Comparison of ENCODE assay signal across 23 cellular contexts in genomic region chr9:16928179-16928945, GRCh38. TPM values are rescaled to one million over a fixed set of nuclear protein-coding genes. Genes with fewer than 3 reads are reported as not detected.
DNase-seq lines count a peak whose midpoint lies in the region; ATAC-seq and TF ChIP-seq lines count a peak whose summit lies in the region.
"Had no signal": no experiment of that assay in that cellular context is flagged by ENCODE, and none has a peak within 500 bp of the region (broad histone marks: within the 10 kb centered on the region; RNA-seq: fewer than 3 reads in every experiment).

No MANE protein-coding gene starts in this region.

- CTCF ChIA-PET in PC-3 (lab: Charles Lee), result no interaction called here

- peak; percentile 42; the same call in 1 of the 2 replicates for ATAC-seq in PC-3
- ATAC-seq: mucosa of descending colon; stimulated activated naive CD8-positive, alpha-beta T cell treated with anti-CD3 and anti-CD28 coated beads, Interleukin-15, Interleukin-2, amounts not matched to agents 100 U/mL and 50 U/mL, for 24 hours had no signal

- no peak overlapping the region for H3K27ac ChIP-seq in PC-3 (ENCODE audit: low read length)
- H3K27ac ChIP-seq: 22Rv1, neutrophil had no signal

- POLR2A ChIA-PET in PC-3 (lab: Charles Lee; ENCODE audit: unreplicated experiment), result no interaction called here

- H3F3A ChIP-seq in PC-3 (ENCODE audit: low read length, unreplicated experiment), result no peaks in the 10 kb centered on the region

- no peaks in the 10 kb centered on the region for H4K20me1 ChIP-seq in PC-3 (ENCODE audit: low read length)

- no peaks in the 10 kb centered on the region for H3K9me2 ChIP-seq in PC-3 (replicated peaks; ENCODE audit: low read length)

- H3K4me2 ChIP-seq in PC-3 (ENCODE audit: low read length), result no peak overlapping the region

- DNase-seq in DMS 273 (lab: John Stamatoyannopoulos, UW; ENCODE audit: unreplicated experiment) (peak; percentile 28), DMS 273 treated with DMSO at 0.1 percent for 48 hours (lab: John Stamatoyannopoulos, UW) (no peak), PC-3 (peak; percentile 6), epithelial cell of proximal tubule (ENCODE audit: low read depth) (peak; percentile 51), renal cortical epithelial cell (ENCODE audit: low read depth) (peak; percentile 45), NK-92 (lab: John Stamatoyannopoulos, UW; ENCODE audit: unreplicated experiment) (no peak), activated gamma-delta T cell treated with Interleukin-2 at 50 U/mL for 16 hours (no peak), retina (no peak)
- DNase-seq: activated CD4-positive, CD25-positive, alpha-beta regulatory T cell; activated CD8-positive, alpha-beta memory T cell treated with anti-CD3 and anti-CD28 coated beads for 24 hours; activated naive CD8-positive, alpha-beta T cell treated with anti-CD3 and anti-CD28 coated beads, Interleukin-2, amount 10 ng/mL, durations not matched to agents 7 days and 5 days; C1 segment of cervical spinal cord; hypothalamus; mucosa of descending colon; NCI-H1105 treated with DMSO at 0.1 percent for 48 hours; NCI-H2171; right cardiac atrium; SHP77; stimulated activated naive CD8-positive, alpha-beta T cell treated with anti-CD3 and anti-CD28 coated beads, Interleukin-15, Interleukin-2, amounts not matched to agents 100 U/mL and 50 U/mL, for 24 hours; T-helper 1 cell; trophoblast cell had no signal

- H3K9me3 ChIP-seq in PC-3 (ENCODE audit: low read length), result no peaks in the 10 kb centered on the region
- H3K9me3 ChIP-seq: mucosa of descending colon, neutrophil had no signal

- TF ChIP-seq CTCF in PC-3 (conservative IDR thresholded peaks at IDR 0.05; ENCODE audit: low read depth, low read length) (no peak), epithelial cell of proximal tubule (conservative IDR thresholded peaks at IDR 0.05; ENCODE audit: low read depth, low read length) (no peak)

- BruUV-seq in PC-3 (replicated peaks; lab: Mats Ljungman, UMichigan), result no TSS peak

- H3K4me3 ChIP-seq in PC-3 (ENCODE audit: low read length) (no peak overlapping the region), epithelial cell of proximal tubule (ENCODE audit: low read depth, low read length) (no peak overlapping the region)
- H3K4me3 ChIP-seq: mucosa of descending colon had no signal

- intact Hi-C loops in PC-3 (cut with micrococcal nuclease), result loop anchor here (10.0 kb wide), 2 partner anchors 354 to 1054 kb away; no protein-coding TSS in a partner anchor

- H3K4me1 ChIP-seq in PC-3 (ENCODE audit: insufficient read depth, low read length), result peaks cover 10% of the 10 kb centered on the region; the same call in 1 of the 2 replicates

- H3K79me2 ChIP-seq in PC-3 (ENCODE audit: low read length), result no peaks in the 10 kb centered on the region

- no peak overlapping the region for H3K9ac ChIP-seq in PC-3 (ENCODE audit: low read length)

- no peaks in the 10 kb centered on the region for H3K27me3 ChIP-seq in PC-3 (ENCODE audit: low read length)
- H3K27me3 ChIP-seq: neutrophil had no signal

- H3K36me3 ChIP-seq in PC-3 (ENCODE audit: low read depth, low read length), result no peaks in the 10 kb centered on the region
- H3K36me3 ChIP-seq: neutrophil had no signal

- H2AFZ ChIP-seq in PC-3 (ENCODE audit: low read length), result no peak overlapping the region

RNA-seq across cellular contexts. Expression of gene BNC2, which starts 57.9 kb away (rescaled TPM):
- 11.7 TPM in 2 replicates for total RNA-seq in PC-3 (2014; rRNA removed)
- 2.9 and 3.7 TPM in 2 replicates for total RNA-seq in epithelial cell of proximal tubule
- 9.0 and 22.4 TPM in 2 replicates for total RNA-seq in renal cortical epithelial cell
- total RNA-seq: activated naive CD8-positive, alpha-beta T cell treated with anti-CD3 and anti-CD28 coated beads, Interleukin-2, amount 10 ng/mL, durations not matched to agents 7 days and 5 days had no signal

Comparison
In these comparisons a context has a peak if more than half of its experiments do, and no peak if none do; other contexts are left out.
1. DNase-seq: peak in DMS 273 (single experiment), PC-3 (single experiment), epithelial cell of proximal tubule (single experiment) and renal cortical epithelial cell (single experiment); none in DMS 273 treated with DMSO at 0.1 percent for 48 hours (single experiment), NK-92 (single experiment), activated gamma-delta T cell treated with Interleukin-2 at 50 U/mL for 16 hours (single experiment) and retina (single experiment).